9 cellular contexts compared by ENCODE assay signal in the genomic region with DNA sequence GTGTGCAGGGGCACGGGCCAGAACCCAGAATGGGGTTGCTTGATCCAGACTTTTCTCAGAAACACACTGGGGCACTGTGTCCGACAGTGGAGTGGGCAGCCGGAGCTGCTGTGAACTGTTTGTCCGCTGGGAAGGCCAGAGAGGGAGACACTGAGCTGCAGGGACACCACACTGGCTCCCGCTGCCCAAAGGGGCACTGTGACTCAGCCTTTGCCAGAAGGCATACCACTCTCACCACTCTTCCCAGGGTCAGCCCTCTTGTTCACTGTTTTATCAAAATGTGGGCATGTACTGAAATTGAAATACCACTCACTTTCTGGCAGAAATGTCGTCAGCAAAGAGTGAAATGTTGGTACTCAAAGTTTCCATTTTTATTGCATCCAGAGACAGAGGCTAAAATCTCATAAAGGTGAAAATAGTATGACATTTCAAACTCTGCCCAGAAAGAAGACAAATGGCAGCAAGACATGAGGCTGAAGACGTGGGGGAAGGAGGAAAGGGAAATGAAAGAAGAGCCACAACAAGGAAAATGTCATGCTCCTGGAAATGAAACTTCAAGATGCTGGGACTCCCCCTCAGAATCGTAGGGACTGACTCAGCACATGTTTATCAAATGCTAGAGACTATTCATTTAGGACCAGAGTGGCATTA. TPM values are rescaled to one million over a fixed set of nuclear protein-coding genes. Genes with fewer than 3 reads are reported as not detected.
DNase-seq lines count a peak whose midpoint lies in the region; ATAC-seq and TF ChIP-seq lines count a peak whose summit lies in the region.
"Had no signal": no experiment of that assay in that cellular context is flagged by ENCODE, and none has a peak within 500 bp of the region (broad histone marks: within the 10 kb centered on the region; RNA-seq: fewer than 3 reads in every experiment).

No MANE protein-coding gene starts in this region.

- H3K36me3 ChIP-seq in DOHH2 (ENCODE audit: control insufficient read depth, low read length) (no peaks in the 10 kb centered on the region; the same call in none of the 2 replicates), left lung (no peaks in the 10 kb centered on the region)

- TF ChIP-seq CTCF in DOHH2 (IDR thresholded peaks at IDR 0.05; ENCODE audit: low read depth, low read length, poor library complexity, severe bottlenecking) (peak; percentile 13), left lung (IDR thresholded peaks at IDR 0.05) (no peak)

- H3K9me3 ChIP-seq in DOHH2 (ENCODE audit: control insufficient read depth, insufficient read depth, low read length) (peaks cover 9% of the 10 kb centered on the region), left lung (peaks cover 0 to 6% of the 10 kb centered on the region in 2 donors)

- H3K4me3 ChIP-seq in DOHH2 (ENCODE audit: low read length) (peak overlapping the region; percentile 44), left lung (no peak overlapping the region)

- peaks cover 8% of the 10 kb centered on the region for H3K79me2 ChIP-seq in DOHH2 (ENCODE audit: control insufficient read depth, low read length)

- peak overlapping the region; percentile 66 for H3K4me2 ChIP-seq in DOHH2 (ENCODE audit: low read length)

- no peaks in the 10 kb centered on the region for H3K9me2 ChIP-seq in DOHH2 (replicated peaks; ENCODE audit: control insufficient read depth, low read length)

- no peaks in the 10 kb centered on the region for H3K27me3 ChIP-seq in DOHH2 (ENCODE audit: control insufficient read depth, low read length)
- no peaks in the 10 kb centered on the region for H3K27me3 ChIP-seq in left lung

- intact Hi-C loops in left lung (cut with DNase I) = loop anchor here in 1 of 2 donors (5.0 kb wide), 1 partner anchor 70 kb away; no protein-coding TSS in a partner anchor

- H3K27ac ChIP-seq in DOHH2 (ENCODE audit: low read depth, low read length) = no peak overlapping the region
- H3K27ac ChIP-seq in left lung = peak overlapping the region in 1 of 2 donors; percentile 77
- H3K27ac ChIP-seq in caudate nucleus (ENCODE audit: low read depth, low read length) = no peak overlapping the region

- H3F3A ChIP-seq in DOHH2 (ENCODE audit: control insufficient read depth, insufficient read depth) = no peaks in the 10 kb centered on the region

- DNase-seq in T1000 (lab: John Stamatoyannopoulos, UW) (peak; percentile 66), left lung (peak in 1 of 2 donors; percentile 53), caudate nucleus (lab: John Stamatoyannopoulos, UW) (no peak), NCI-H510A treated with DMSO at 0.1 percent for 48 hours (lab: John Stamatoyannopoulos, UW) (no peak)
- DNase-seq: kidney had no signal

- H4K20me1 ChIP-seq in DOHH2 (ENCODE audit: control insufficient read depth, insufficient read depth, low read depth, low read length) = no peaks in the 10 kb centered on the region

- peaks cover 55% of the 10 kb centered on the region for H3K4me1 ChIP-seq in DOHH2 (ENCODE audit: control insufficient read depth, low read length)
- peaks cover 0 to 36% of the 10 kb centered on the region in 2 donors for H3K4me1 ChIP-seq in left lung

- peak; percentile 41 for ATAC-seq in HG02610 (IDR thresholded peaks at IDR 0.05; ENCODE audit: unreplicated experiment)
- ATAC-seq in left lung = peak; percentile 15
- ATAC-seq in GM19397 (IDR thresholded peaks at IDR 0.05; ENCODE audit: unreplicated experiment) = no peak
- no peak for ATAC-seq in GM18498 (IDR thresholded peaks at IDR 0.05; ENCODE audit: unreplicated experiment)

RNA-seq across cellular contexts. Expression of gene IL7R, which starts 4.5 kb away (rescaled TPM):
- total RNA-seq in left lung = 100 to 1,000 TPM; 101 to 144 TPM

Comparison
In these comparisons a context has a peak if more than half of its experiments do, and no peak if none do; other contexts are left out.
1. ATAC-seq: peak in HG02610 (single experiment) and left lung (single experiment); none in GM19397 (single experiment) and GM18498 (single experiment).